ENCODE assay signal across 22 cellular contexts in the genomic region with DNA sequence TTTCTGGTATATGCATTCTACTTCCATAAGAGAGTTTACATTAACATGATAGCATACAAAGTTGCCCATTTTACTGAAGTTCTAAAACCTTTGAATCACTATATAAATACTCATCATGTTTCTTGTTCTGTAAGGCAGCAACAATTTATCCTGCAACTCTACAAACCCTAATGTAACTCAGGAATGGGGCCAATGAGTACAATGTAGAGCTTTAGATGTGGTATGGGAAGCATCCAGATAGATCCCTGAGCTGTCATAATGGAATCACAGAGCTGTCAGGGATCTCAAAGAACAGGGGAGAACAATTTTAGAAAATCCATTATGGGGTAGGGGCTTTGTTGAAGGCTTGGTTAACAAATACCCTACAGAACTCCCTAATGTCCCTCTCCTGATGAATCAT.
"Had no signal": no experiment of that assay in that cellular context is flagged by ENCODE, and none has a peak within 500 bp of the region (broad histone marks: within the 10 kb centered on the region; RNA-seq: fewer than 3 reads in every experiment).

No MANE protein-coding gene starts in this region.

- H3K27ac Mint-ChIP-seq: activated CD8-positive, alpha-beta T cell treated with anti-CD3 and anti-CD28 coated beads, Interleukin-2, amount 10 ng/mL, durations not matched to agents 7 days and 5 days; activated naive CD8-positive, alpha-beta T cell treated with anti-CD3 and anti-CD28 coated beads, Interleukin-2, amount 10 ng/mL, durations not matched to agents 7 days and 5 days; T-helper 2 cell treated with Interferon-gamma antibody and Interleukin-4, amounts not matched to agents 5 μg/mL and 100 μg/mL, for 36 hours had no signal

- H3K9me3 Mint-ChIP-seq: activated naive CD8-positive, alpha-beta T cell treated with anti-CD3 and anti-CD28 coated beads, Interleukin-2, amount 10 ng/mL, durations not matched to agents 7 days and 5 days; T-helper 2 cell treated with Interferon-gamma antibody and Interleukin-4, amounts not matched to agents 5 μg/mL and 100 μg/mL, for 36 hours had no signal

- H3K36me3 ChIP-seq: SJSA1 had no signal

- H3K4me3 Mint-ChIP-seq: activated CD8-positive, alpha-beta T cell treated with anti-CD3 and anti-CD28 coated beads, Interleukin-2, amount 10 ng/mL, durations not matched to agents 7 days and 5 days; activated naive CD8-positive, alpha-beta T cell treated with anti-CD3 and anti-CD28 coated beads, Interleukin-2, amount 10 ng/mL, durations not matched to agents 7 days and 5 days; T-helper 2 cell treated with Interferon-gamma antibody and Interleukin-4, amounts not matched to agents 5 μg/mL and 100 μg/mL, for 36 hours had no signal

- ATAC-seq: activated CD4-positive, CD25-positive, alpha-beta regulatory T cell treated with anti-CD3 and anti-CD28 coated beads, Interleukin-2, amount 50 U/mL, for 24 hours; activated CD8-positive, alpha-beta T cell treated with anti-CD3 and anti-CD28 coated beads, Interleukin-2, amount 10 ng/mL, durations not matched to agents 7 days and 5 days; SK-N-SH treated with all-trans-retinoic acid at 6 μM for 48 hours had no signal

- H3K9me3 ChIP-seq: SJSA1 had no signal

- H3K27ac ChIP-seq: SJSA1 had no signal

- H3K4me3 ChIP-seq: SJSA1 had no signal

- H3K4me1 Mint-ChIP-seq: activated naive CD8-positive, alpha-beta T cell treated with anti-CD3 and anti-CD28 coated beads, Interleukin-2, amount 10 ng/mL, durations not matched to agents 7 days and 5 days had no signal

- DNase-seq: activated CD4-positive, alpha-beta T cell treated with anti-CD3 and anti-CD28 coated beads for 4 hours; activated CD4-positive, alpha-beta T cell treated with anti-CD3 and anti-CD28 coated beads, Interleukin-2, amount 50 U/mL, for 4 hours; activated CD8-positive, alpha-beta memory T cell treated with anti-CD3 and anti-CD28 coated beads, Interleukin-2, amount 50 U/mL, for 48 hours; activated CD8-positive, alpha-beta T cell treated with anti-CD3 and anti-CD28 coated beads, Interleukin-2, amount 10 ng/mL, durations not matched to agents 7 days and 5 days; activated naive CD4-positive, alpha-beta T cell treated with anti-CD3 and anti-CD28 coated beads, Interleukin-2, amount 50 U/mL, for 16 hours; activated naive CD8-positive, alpha-beta T cell treated with anti-CD3 and anti-CD28 coated beads, Interleukin-2, amount 10 ng/mL, durations not matched to agents 7 days and 5 days; activated T-cell treated with anti-CD3 and anti-CD28 coated beads, Interleukin-2, amount 50 U/mL, for 1 hour; aorta; caudate nucleus; KG1; NCI-H1092 treated with DMSO at 0.1 percent for 48 hours; NCI-H1436; NCI-H1694 treated with DMSO at 0.1 percent for 48 hours; NCI-H2029 treated with DMSO at 0.1 percent for 48 hours; NCI-H345; NCI-H510A; SHP77; SW 1271 had no signal

- H3K4me1 ChIP-seq: SJSA1 had no signal

- H3K27me3 ChIP-seq: SJSA1 had no signal

- H3K36me3 Mint-ChIP-seq: activated naive CD8-positive, alpha-beta T cell treated with anti-CD3 and anti-CD28 coated beads, Interleukin-2, amount 10 ng/mL, durations not matched to agents 7 days and 5 days had no signal
